In the genomic region with DNA sequence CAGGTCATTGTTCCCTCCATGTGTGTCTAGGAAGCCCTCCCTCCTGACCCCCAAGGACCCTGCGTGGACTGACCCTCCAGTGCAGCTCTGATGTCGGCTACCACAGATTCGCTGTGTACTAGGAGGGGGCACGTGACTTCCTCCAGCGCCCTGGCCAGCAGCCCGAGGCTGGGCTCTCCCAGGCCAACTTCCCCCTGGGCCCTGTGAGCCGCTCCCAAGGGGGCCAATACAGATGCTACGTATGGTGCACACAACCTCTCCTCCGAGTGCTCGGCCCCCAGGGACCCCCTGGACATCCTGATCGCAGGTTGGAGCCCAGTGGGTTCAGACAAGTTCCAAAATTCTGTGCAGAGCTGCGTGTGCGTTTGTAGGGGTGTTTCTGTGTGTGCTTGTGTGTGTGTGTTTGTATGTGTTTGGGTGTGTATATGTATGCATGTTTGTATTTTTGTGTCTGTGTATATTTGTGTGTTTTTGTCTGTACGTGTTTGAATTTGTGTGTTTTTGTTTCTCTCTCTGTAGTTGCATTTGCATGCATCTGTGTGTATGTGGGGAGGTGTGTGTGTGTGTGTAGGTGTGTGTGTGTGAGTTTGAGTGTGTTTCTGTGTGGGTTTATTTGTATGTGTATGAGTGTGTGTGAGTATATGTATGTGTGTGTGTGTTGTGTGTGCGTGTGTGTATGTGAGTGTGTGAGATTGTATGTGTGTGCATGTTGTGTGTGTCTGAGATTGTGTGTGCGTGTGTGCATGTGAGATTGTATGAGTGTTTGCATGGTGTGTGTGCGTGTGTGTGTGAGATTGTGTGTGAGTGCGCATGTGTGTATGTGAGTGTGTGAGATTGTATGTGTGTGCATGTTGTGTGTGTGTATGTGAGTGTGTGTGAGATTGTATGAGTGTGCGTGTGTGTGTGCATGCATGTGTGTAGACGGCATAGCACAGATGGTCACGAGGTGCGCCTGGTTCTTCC, we compare ENCODE assay signal across 15 cellular contexts. TPM values are rescaled to one million over a fixed set of nuclear protein-coding genes. Genes with fewer than 3 reads are reported as not detected.
DNase-seq lines count a peak whose midpoint lies in the region; ATAC-seq and TF ChIP-seq lines count a peak whose summit lies in the region.
"Had no signal": no experiment of that assay in that cellular context is flagged by ENCODE, and none has a peak within 500 bp of the region (broad histone marks: within the 10 kb centered on the region; RNA-seq: fewer than 3 reads in every experiment).

No MANE protein-coding gene starts in this region.

- DNase-seq in GM10266 (ENCODE audit: extremely low spot score) (peak; percentile 46), dermis blood vessel endothelial cell (peak; percentile 6), ACHN (no peak), DMS79 (lab: John Stamatoyannopoulos, UW) (no peak), NCI-H146 treated with DMSO at 0.1 percent for 48 hours (lab: John Stamatoyannopoulos, UW; ENCODE audit: unreplicated experiment) (no peak)
- no peak for DNase-seq in natural killer cell treated with Interleukin-12 subunit alpha and Interleukin-12 subunit beta and Interleukin-15 and Interleukin-18, amount 100 ng/mL, for 72 hours (ENCODE audit: low spot score)
- no peak for DNase-seq in activated naive CD8-positive, alpha-beta T cell treated with anti-CD3 and anti-CD28 coated beads, Interleukin-2, amount 50 U/mL, for 24 hours
- DNase-seq: activated CD4-positive, alpha-beta T cell treated with anti-CD3 and anti-CD28 coated beads, Interleukin-2, amount 50 U/mL, for 1 hour; NCI-H1417 treated with DMSO at 0.1 percent for 48 hours; NCI-H510A treated with DMSO at 0.1 percent for 48 hours; stomach had no signal

- no peak for TF ChIP-seq CTCF in GM10266 (IDR thresholded peaks at IDR 0.05; ENCODE audit: control insufficient read depth, insufficient read depth, low read depth, missing control alignments)

- H3K36me3 Mint-ChIP-seq in natural killer cell treated with Interleukin-12 subunit alpha and Interleukin-12 subunit beta and Interleukin-15 and Interleukin-18, amount 100 ng/mL, for 72 hours = peaks cover 6% of the 10 kb centered on the region
- no peaks in the 10 kb centered on the region for H3K36me3 Mint-ChIP-seq in activated naive CD8-positive, alpha-beta T cell treated with anti-CD3 and anti-CD28 coated beads, Interleukin-2, amount 50 U/mL, for 24 hours (ENCODE audit: low read depth)

- peaks cover 16 to 27% of the 10 kb centered on the region in 2 donors for H3K27me3 Mint-ChIP-seq in natural killer cell treated with Interleukin-12 subunit alpha and Interleukin-12 subunit beta and Interleukin-15 and Interleukin-18, amount 100 ng/mL, for 72 hours
- peaks cover 17% of the 10 kb centered on the region for H3K27me3 Mint-ChIP-seq in activated naive CD8-positive, alpha-beta T cell treated with anti-CD3 and anti-CD28 coated beads, Interleukin-2, amount 50 U/mL, for 24 hours

- peak overlapping the region; percentile 0 for H3K4me3 Mint-ChIP-seq in natural killer cell treated with Interleukin-12 subunit alpha and Interleukin-12 subunit beta and Interleukin-15 and Interleukin-18, amount 100 ng/mL, for 72 hours
- H3K4me3 Mint-ChIP-seq in activated naive CD8-positive, alpha-beta T cell treated with anti-CD3 and anti-CD28 coated beads, Interleukin-2, amount 50 U/mL, for 24 hours = no peak overlapping the region

- peaks cover 4% of the 10 kb centered on the region for H3K9me3 Mint-ChIP-seq in natural killer cell treated with Interleukin-12 subunit alpha and Interleukin-12 subunit beta and Interleukin-15 and Interleukin-18, amount 100 ng/mL, for 72 hours
- peaks cover 5% of the 10 kb centered on the region for H3K9me3 Mint-ChIP-seq in activated naive CD8-positive, alpha-beta T cell treated with anti-CD3 and anti-CD28 coated beads, Interleukin-2, amount 50 U/mL, for 24 hours
- H3K9me3 Mint-ChIP-seq: activated T-helper 2 cell treated with anti-CD3 and anti-CD28 coated beads, Interferon-gamma antibody, Interleukin-2, Interleukin-4, amounts not matched to agents 10 μg/mL and 5 μg/mL and 100 μg/mL, durations not matched to agents 14 hours and 24 hours and 36 hours had no signal

- peak overlapping the region in 1 of 2 donors; percentile 3 for H3K27ac Mint-ChIP-seq in natural killer cell treated with Interleukin-12 subunit alpha and Interleukin-12 subunit beta and Interleukin-15 and Interleukin-18, amount 100 ng/mL, for 72 hours
- no peak overlapping the region for H3K27ac Mint-ChIP-seq in activated naive CD8-positive, alpha-beta T cell treated with anti-CD3 and anti-CD28 coated beads, Interleukin-2, amount 50 U/mL, for 24 hours
- H3K27ac Mint-ChIP-seq: activated T-helper 2 cell treated with anti-CD3 and anti-CD28 coated beads, Interferon-gamma antibody, Interleukin-2, Interleukin-4, amounts not matched to agents 10 μg/mL and 5 μg/mL and 100 μg/mL, durations not matched to agents 14 hours and 24 hours and 36 hours had no signal

- peaks cover 12 to 19% of the 10 kb centered on the region in 2 donors for H3K4me1 Mint-ChIP-seq in natural killer cell treated with Interleukin-12 subunit alpha and Interleukin-12 subunit beta and Interleukin-15 and Interleukin-18, amount 100 ng/mL, for 72 hours (ENCODE audit: low read depth in 2 of 2)
- peaks cover 6% of the 10 kb centered on the region for H3K4me1 Mint-ChIP-seq in activated naive CD8-positive, alpha-beta T cell treated with anti-CD3 and anti-CD28 coated beads, Interleukin-2, amount 50 U/mL, for 24 hours

- peak; percentile 52 for ATAC-seq in GM21619 (IDR thresholded peaks at IDR 0.05; ENCODE audit: unreplicated experiment)
- ATAC-seq in natural killer cell treated with Interleukin-12 subunit alpha and Interleukin-12 subunit beta and Interleukin-15 and Interleukin-18, amount 100 ng/mL, for 72 hours = no peak
- ATAC-seq in activated naive CD8-positive, alpha-beta T cell treated with anti-CD3 and anti-CD28 coated beads, Interleukin-2, amount 50 U/mL, for 24 hours = no peak
- ATAC-seq: esophagus mucosa had no signal

- in situ Hi-C loops in ACHN (cut with HindIII; ENCODE audit: low pct_ligation_motif_present, low pct_unique_long_range_greater_than_20kb, low sequenced_read_pairs) = no loop called here

RNA-seq across cellular contexts. Expression of a gene that starts 21.4 kb away (rescaled TPM):
- not detected in 2 replicates for total RNA-seq in dermis blood vessel endothelial cell
- 1 to 10 TPM in 1 of 2 donors, not detected in 1; 2.5 TPM for total RNA-seq in natural killer cell treated with Interleukin-12 subunit alpha and Interleukin-12 subunit beta and Interleukin-15 and Interleukin-18, amount 100 ng/mL, for 72 hours
- total RNA-seq: activated T-helper 2 cell treated with anti-CD3 and anti-CD28 coated beads, Interferon-gamma antibody, Interleukin-2, Interleukin-4, amounts not matched to agents 10 μg/mL and 5 μg/mL and 100 μg/mL, durations not matched to agents 14 hours and 24 hours and 36 hours; esophagus mucosa; RPMI7951 had no signal

RNA-seq across cellular contexts. Expression of a gene that starts 41.2 kb away (rescaled TPM):
- total RNA-seq in dermis blood vessel endothelial cell = not detected in 2 replicates
- total RNA-seq in natural killer cell treated with Interleukin-12 subunit alpha and Interleukin-12 subunit beta and Interleukin-15 and Interleukin-18, amount 100 ng/mL, for 72 hours = under 1 TPM in 1 of 2 donors, not detected in 1; 0.31 TPM
- total RNA-seq: activated T-helper 2 cell treated with anti-CD3 and anti-CD28 coated beads, Interferon-gamma antibody, Interleukin-2, Interleukin-4, amounts not matched to agents 10 μg/mL and 5 μg/mL and 100 μg/mL, durations not matched to agents 14 hours and 24 hours and 36 hours; RPMI7951; stomach had no signal

RNA-seq across cellular contexts. Expression of a gene that starts 49.6 kb away (rescaled TPM):
- not detected in 2 replicates for total RNA-seq in dermis blood vessel endothelial cell
- total RNA-seq in natural killer cell treated with Interleukin-12 subunit alpha and Interleukin-12 subunit beta and Interleukin-15 and Interleukin-18, amount 100 ng/mL, for 72 hours = 10 to 100 TPM; 18.4 to 48.0 TPM
- total RNA-seq: esophagus mucosa, RPMI7951, stomach had no signal

Comparison
In these comparisons a context has a peak if more than half of its experiments do, and no peak if none do; other contexts are left out.
1. DNase-seq: peak in GM10266 (single experiment) and dermis blood vessel endothelial cell (single experiment); none in natural killer cell treated with Interleukin-12 subunit alpha and Interleukin-12 subunit beta and Interleukin-15 and Interleukin-18, amount 100 ng/mL, for 72 hours (single experiment), activated naive CD8-positive, alpha-beta T cell treated with anti-CD3 and anti-CD28 coated beads, Interleukin-2, amount 50 U/mL, for 24 hours (single experiment), ACHN (single experiment), DMS79 (single experiment) and NCI-H146 treated with DMSO at 0.1 percent for 48 hours (single experiment).
2. RNA of a gene that starts 49.6 kb away (total RNA-seq): 18.4 to 48.0 TPM in natural killer cell treated with Interleukin-12 subunit alpha and Interleukin-12 subunit beta and Interleukin-15 and Interleukin-18, amount 100 ng/mL, for 72 hours; not detected in dermis blood vessel endothelial cell; every median in the first group is over 10 times any median in the second.